Comparison of ENCODE assay signal across 8 cellular contexts in genomic region chr10:131982185-131982756, GRCh38. TPM values are rescaled to one million over a fixed set of nuclear protein-coding genes. Genes with fewer than 3 reads are reported as not detected.
DNase-seq lines count a peak whose midpoint lies in the region; ATAC-seq, FAIRE-seq and TF ChIP-seq lines count a peak whose summit lies in the region.

No MANE protein-coding gene starts in this region.

- H3K18ac ChIP-seq in H1 (ENCODE audit: extremely low read depth, low read length) (no peak overlapping the region), trophoblast cell (ENCODE audit: low read length) (peak overlapping the region; percentile 87)

- no peak overlapping the region for H3K14ac ChIP-seq in H1 (ENCODE audit: insufficient read length)
- peak overlapping the region; percentile 62 for H3K14ac ChIP-seq in trophoblast cell (ENCODE audit: low read length)

- H2AFZ ChIP-seq in H1 (ENCODE audit: low read length) (no peak overlapping the region), trophoblast cell (ENCODE audit: insufficient read depth, low read length, poor library complexity) (peak overlapping the region; percentile 68)

- H3K4me1 ChIP-seq in H1 (replicated peaks in 1 of 4; ENCODE audit: control insufficient read depth in 3 of 4, insufficient read depth in 4 of 4, low read length in 3 of 4), result peaks cover 12 to 16% (median 13%) of the 10 kb centered on the region in 4 experiments
- peaks cover 14 to 18% of the 10 kb centered on the region in 2 experiments for H3K4me1 ChIP-seq in trophoblast cell (ENCODE audit: control insufficient read depth in 1 of 2, insufficient read depth in 2 of 2, low read length in 2 of 2)

- H2BK20ac ChIP-seq in H1 (ENCODE audit: low read length), result no peak overlapping the region

- POLR2A ChIA-PET in H1 (lab: Charles Lee; ENCODE audit: partially characterized antibody), result interaction anchor here (0.6 to 1.2 kb wide), 3 partner anchors 15 to 232 kb away, joined by 3 read pairs; no protein-coding TSS in a partner anchor

- H2BK120ac ChIP-seq in H1 (replicated peaks; ENCODE audit: low read depth, low read length) (no peak overlapping the region), trophoblast cell (ENCODE audit: insufficient read depth, low read length, poor library complexity) (peak overlapping the region; percentile 85)

- H3K27me3 ChIP-seq in H1 (replicated peaks in 1 of 4; ENCODE audit: control insufficient read depth in 3 of 4, extremely low read depth in 1 of 4, insufficient read depth in 3 of 4, low read length in 3 of 4) (peaks cover 8 to 29% (median 24%) of the 10 kb centered on the region in 4 experiments), trophoblast cell (ENCODE audit: insufficient read depth, low read length) (peaks cover 10% of the 10 kb centered on the region)

- H3K79me2 ChIP-seq in H1 (ENCODE audit: control insufficient read depth in 1 of 2, insufficient read depth in 2 of 2, low read length in 2 of 2) (peaks cover 4 to 27% of the 10 kb centered on the region in 2 experiments; a peak in 3 of 4 replicates), trophoblast cell (ENCODE audit: control insufficient read depth, insufficient read depth, low read length, poor library complexity) (peaks cover 14% of the 10 kb centered on the region)

- CTCF ChIA-PET in H1 (lab: Charles Lee; ENCODE audit: partially characterized antibody), result no interaction called here

- H3K4ac ChIP-seq in H1 (replicated peaks; ENCODE audit: insufficient read length, low read depth, low read length) (no peak overlapping the region), trophoblast cell (ENCODE audit: low read depth, low read length) (peak overlapping the region; percentile 34)

- H3K9me3 ChIP-seq in H1 (ENCODE audit: insufficient read depth in 2 of 2, low read depth in 1 of 2, low read length in 1 of 2) (peaks cover 4 to 8% of the 10 kb centered on the region in 2 experiments; a peak in 1 of 4 replicates), trophoblast cell (ENCODE audit: insufficient read depth, low read depth, low read length) (peaks cover 2% of the 10 kb centered on the region)

- TF ChIP-seq POLR2A in GM12891 (IDR thresholded peaks at IDR 0.05; ENCODE audit: low read depth, low read length) (no peak), H1 (IDR thresholded peaks at IDR 0.05; ENCODE audit: control extremely low read depth in 1 of 2, low read depth in 2 of 2, low read length in 2 of 2) (no peak), erythroblast (IDR thresholded peaks at IDR 0.05; ENCODE audit: low read length) (no peak)

- H3K56ac ChIP-seq in H1 (replicated peaks; ENCODE audit: insufficient read length, low read depth, low read length), result no peak overlapping the region

- H2BK12ac ChIP-seq in H1 (ENCODE audit: low read depth, low read length), result no peak overlapping the region
- H2BK12ac ChIP-seq in trophoblast cell (ENCODE audit: low read length), result no peak overlapping the region

- H2BK15ac ChIP-seq in H1 (ENCODE audit: low read length), result no peak overlapping the region

- H3K36me3 ChIP-seq in H1 (ENCODE audit: control insufficient read depth in 2 of 4, insufficient read depth in 4 of 4, low read length in 3 of 4) (peaks cover 0 to 3% (median 0%) of the 10 kb centered on the region in 4 experiments; a peak in 1 of 8 replicates), trophoblast cell (ENCODE audit: control insufficient read depth in 1 of 2, insufficient read depth in 2 of 2, low read length in 2 of 2) (peaks cover 2% of the 10 kb centered on the region in 2 experiments)

- no peak for TF ChIP-seq RAD21 in H1 (IDR thresholded peaks at IDR 0.05 in 1 of 2, conservative IDR thresholded peaks at IDR 0.05 in 1 of 2; ENCODE audit: low read depth in 2 of 2, low read length in 2 of 2)

- 10% methylated on average over 8 of the region's 83 CpGs; no CpG with 5 or more reads in 1 of the 2 experiments for WGBS in H1 (ENCODE audit: extremely low coverage in 1 of 2, insufficient coverage in 1 of 2, insufficient read length in 1 of 2, insufficient replicate concordance in 2 of 2, low coverage in 1 of 2, low lambda C conversion rate in 2 of 2, missing lambda C conversion rate in 1 of 2), 2 experiments
- no CpG with 5 or more reads among the region's 83 CpGs for WGBS in trophoblast cell (ENCODE audit: extremely low coverage, insufficient coverage, insufficient read length)

- no peak overlapping the region for H3K23ac ChIP-seq in H1 (ENCODE audit: insufficient read length)
- H3K23ac ChIP-seq in trophoblast cell (ENCODE audit: low read length), result no peak overlapping the region

- peak overlapping the region; percentile 64 for H3K4me3 ChIP-seq in LNCaP clone FGC (ENCODE audit: low read depth, low read length)
- peak overlapping the region; percentile 30 to 62 (median 36) for H3K4me3 ChIP-seq in H1 (ENCODE audit: extremely low read depth in 1 of 4, insufficient read depth in 2 of 4, low read depth in 3 of 4, low read length in 4 of 4)
- H3K4me3 ChIP-seq in trophoblast cell (ENCODE audit: low read depth, low read length), result peak overlapping the region; percentile 90

- H4K91ac ChIP-seq in H1 (replicated peaks; ENCODE audit: insufficient read length, low read length) (peak overlapping the region; percentile 72), trophoblast cell (ENCODE audit: low read depth, low read length) (peak overlapping the region; percentile 84)

- peaks cover 10 to 15% of the 10 kb centered on the region in 2 experiments for H4K20me1 ChIP-seq in H1 (replicated peaks in 1 of 2; ENCODE audit: control insufficient read depth in 1 of 2, insufficient read depth in 2 of 2, low read length in 2 of 2)

- peaks cover 12% of the 10 kb centered on the region for H3K23me2 ChIP-seq in H1 (ENCODE audit: low read depth, low read length)

- peaks cover 9% of the 10 kb centered on the region for H3K79me1 ChIP-seq in H1 (ENCODE audit: low read depth, low read length)
- peaks cover 18% of the 10 kb centered on the region for H3K79me1 ChIP-seq in trophoblast cell (ENCODE audit: low read length)

- no peak overlapping the region for H2AK5ac ChIP-seq in H1 (ENCODE audit: low read depth, low read length)
- H2AK5ac ChIP-seq in trophoblast cell (ENCODE audit: low read length), result peak overlapping the region; percentile 52

- peak; percentile 26 for ATAC-seq in GM21619 (IDR thresholded peaks at IDR 0.05; ENCODE audit: unreplicated experiment)

- H2BK5ac ChIP-seq in H1 (ENCODE audit: low read depth, low read length) (no peak overlapping the region), trophoblast cell (ENCODE audit: low read depth, low read length, poor library complexity) (peak overlapping the region; percentile 6)

- DNase-seq in GM12891 (ENCODE audit: insufficient read length, low spot score) (peak; percentile 52), LNCaP clone FGC (ENCODE audit: low read depth) (no peak), H1 (ENCODE audit: low read depth in 1 of 2, low spot score in 2 of 2) (no peak), trophoblast cell (no peak), Ammon's horn (ENCODE audit: low spot score) (no peak), GM19240 (ENCODE audit: insufficient read length, low spot score) (no peak), erythroblast (lab: John Stamatoyannopoulos, UW) (no peak)

- TF ChIP-seq CTCF in LNCaP clone FGC (IDR thresholded peaks at IDR 0.05; ENCODE audit: control insufficient read depth, extremely low read depth, insufficient read depth) (no peak), H1 (IDR thresholded peaks at IDR 0.05; ENCODE audit: control extremely low read depth in 1 of 3, insufficient read depth in 1 of 3, low read depth in 1 of 3, low read length in 3 of 3) (no peak)

- H4K5ac ChIP-seq in H1 (ENCODE audit: insufficient read length, low read depth, low read length), result no peak overlapping the region

- H4K8ac ChIP-seq in H1 (ENCODE audit: extremely low read depth, insufficient read depth, low read length) (no peak overlapping the region), trophoblast cell (ENCODE audit: low read depth, low read length) (peak overlapping the region; percentile 86)

- no peak for TF ChIP-seq EP300 in H1 (IDR thresholded peaks at IDR 0.05; ENCODE audit: borderline replicate concordance in 1 of 2, low read depth in 2 of 2, low read length in 2 of 2)

- H3K27ac ChIP-seq in H1 (ENCODE audit: low read depth, low read length) (no peak overlapping the region), trophoblast cell (ENCODE audit: low read depth, low read length) (peak overlapping the region; percentile 41)

- H3K9ac ChIP-seq in H1 (replicated peaks in 1 of 4; ENCODE audit: extremely low read depth in 1 of 4, low read depth in 3 of 4, low read length in 3 of 4) (no peak overlapping the region), trophoblast cell (ENCODE audit: low read length) (peak overlapping the region; percentile 67)

- H3K4me2 ChIP-seq in H1 (ENCODE audit: insufficient read depth in 1 of 2, low read depth in 2 of 2, low read length in 2 of 2), result peak overlapping the region; percentile 51 to 92; a peak in 3 of 4 replicates
- peak overlapping the region; percentile 75 for H3K4me2 ChIP-seq in trophoblast cell (ENCODE audit: low read length)

- H4K12ac ChIP-seq in trophoblast cell (ENCODE audit: low read depth, low read length), result peak overlapping the region; percentile 76

- FAIRE-seq in GM12891 (lab: Jason Lieb, UNC) (no peak), H1 (lab: Jason Lieb, UNC) (no peak)

TF ChIP-seq in GM12891, 5 proteins besides CTCF, POLR2A, EP300 and RAD21 (continues in another document):
- TF ChIP-seq SPI1 (IDR thresholded peaks at IDR 0.05; ENCODE audit: low read depth, low read length) (no peak), POLR2AphosphoS5 (IDR thresholded peaks at IDR 0.05; ENCODE audit: low read depth, low read length) (no peak), PAX5 (IDR thresholded peaks at IDR 0.05; ENCODE audit: insufficient read depth, low read length, severe bottlenecking) (no peak), POU2F2 (IDR thresholded peaks at IDR 0.05; ENCODE audit: low read depth, low read length) (no peak)

TF ChIP-seq in H1, 55 proteins besides CTCF, POLR2A, EP300 and RAD21:
- TF ChIP-seq JUND (IDR thresholded peaks at IDR 0.05; ENCODE audit: low read length) (no peak), MAFK (IDR thresholded peaks at IDR 0.05; ENCODE audit: low read depth, low read length) (no peak), PHF8 (conservative IDR thresholded peaks at IDR 0.05; ENCODE audit: low read depth, low read length) (0 out of 2 replicates have a peak, but pooled peaks have one; percentile 10), KDM4A (IDR thresholded peaks at IDR 0.05; ENCODE audit: low read depth, low read length, severe bottlenecking) (peak; percentile 90)

RNA-seq across cellular contexts. Expression of gene BNIP3, which starts 0.5 kb away (rescaled TPM):
- polyA plus RNA-seq in GM12891 (2012; ENCODE audit: low read depth, missing spikeins), result 84.9 TPM
- total RNA-seq in H1 (2021; fragmentation: NEBNext Ultra II Directional; extraction: Animal tissue kit (Norgen Biotek cat#: 25700)), result 25.8 and 26.4 TPM in 2 replicates
- polyA plus RNA-seq in H1 (2011; rRNA removed), result 58.9 and 75.1 TPM in 2 replicates
- polyA plus RNA-seq in H1 (2011; cell fraction: cytosol; rRNA removed), result 79.1 TPM
- polyA plus RNA-seq in H1 (2011; cell fraction: nucleus; rRNA removed), result 28.9 TPM
- 33.0 to 61.3 TPM (median 43.3 TPM) in 4 replicates for polyA plus RNA-seq in H1 (2012, experiment 1 of 2)
- 15.1 TPM for polyA plus RNA-seq in H1 (2012, experiment 2 of 2)
- polyA plus RNA-seq in H1 (2013, experiment 1 of 2), result 24.6 TPM
- polyA plus RNA-seq in H1 (2013, experiment 2 of 2), result 28.6 TPM
- 13.6 and 20.7 TPM in 2 replicates for polyA minus RNA-seq in H1 (2011; rRNA and poly(A)+ RNA removed)
- polyA minus RNA-seq in H1 (2011; cell fraction: cytosol; rRNA and poly(A)+ RNA removed), result 33.6 TPM
- polyA minus RNA-seq in H1 (2011; cell fraction: nucleus; rRNA and poly(A)+ RNA removed), result 17.5 TPM
- polyA plus RNA-seq in trophoblast cell (2013), result 237 and 248 TPM in 2 replicates

Comparison
In these comparisons a context has a peak if more than half of its experiments do, and no peak if none do; other contexts are left out.
1. H3K4me3 ChIP-seq: peak in every context shown above with its lines; median percentile 90 in trophoblast cell; 64 in LNCaP clone FGC; 36 in H1.